ENCODE assay signal across 14 cellular contexts in the genomic region with DNA sequence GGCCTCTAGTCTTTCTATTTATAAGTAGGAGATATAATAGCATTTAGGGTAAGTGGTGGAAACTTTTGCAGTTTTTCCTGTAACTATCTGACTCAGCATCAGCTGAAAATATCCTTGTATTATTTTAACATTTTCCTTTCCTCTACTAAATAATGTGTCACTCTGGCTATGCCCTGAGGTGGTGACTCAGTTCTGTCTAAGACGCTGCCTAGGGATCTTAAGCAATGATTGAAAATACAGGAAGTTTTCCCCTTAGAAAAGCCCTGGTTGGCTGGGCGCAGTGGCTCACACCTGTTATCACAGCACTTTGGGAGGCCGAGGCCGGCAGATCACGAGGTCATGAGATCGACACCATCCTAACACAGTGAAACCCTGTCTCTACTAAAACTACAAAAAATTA. TPM values are rescaled to one million over a fixed set of nuclear protein-coding genes. Genes with fewer than 3 reads are reported as not detected.
A peak's percentile ranks its signal among the peaks of the same experiment; 100 is the strongest.
DNase-seq lines count a peak whose midpoint lies in the region; FAIRE-seq and TF ChIP-seq lines count a peak whose summit lies in the region.
"Had no signal": no experiment of that assay in that cellular context is flagged by ENCODE, and none has a peak within 500 bp of the region (broad histone marks: within the 10 kb centered on the region; RNA-seq: fewer than 3 reads in every experiment).

No MANE protein-coding gene starts in this region.

- H3K27me3 ChIP-seq in breast epithelium, result no peaks in the 10 kb centered on the region

- H3K27ac Mint-ChIP-seq in MCF 10A (ENCODE audit: low read depth, unreplicated experiment), result no peak overlapping the region
- H3K27ac Mint-ChIP-seq in mesothelial cell of epicardium, result no peak overlapping the region
- H3K27ac Mint-ChIP-seq: activated CD4-positive, alpha-beta T cell treated with anti-CD3 and anti-CD28 coated beads, Interleukin-2, amount 10 ng/mL, durations not matched to agents 7 days and 5 days; dendritic cell treated with granulocyte-macrophage colony-stimulating factor and Interleukin-4, amounts not matched to agents 40 ng/mL and 50 ng/mL, for 4 days had no signal

- BruUV-seq in MCF 10A (replicated peaks; lab: Mats Ljungman, UMichigan), result no TSS peak

- POLR2A ChIA-PET in MCF 10A (lab: Yijun Ruan, JAX), result no interaction called here

- DNase-seq in MCF 10A (ENCODE audit: unreplicated experiment), result peak; percentile 71
- no peak for DNase-seq in breast epithelium (ENCODE audit: low spot score in 2 of 2)
- peak; percentile 19 to 74 for DNase-seq in SW 1271 (lab: John Stamatoyannopoulos, UW)
- peak; percentile 84 for DNase-seq in fibroblast of mammary gland (ENCODE audit: low read depth)
- peak; percentile 39 for DNase-seq in urothelium cell line (ENCODE audit: low spot score)
- DNase-seq in NCI-H345 treated with DMSO at 0.1 percent for 48 hours (lab: John Stamatoyannopoulos, UW; ENCODE audit: unreplicated experiment), result no peak
- DNase-seq in stimulated activated naive CD4-positive, alpha-beta T cell treated with Interleukin-2 at 50 U/mL for 16 hours (lab: John Stamatoyannopoulos, UW), result no peak
- no peak for DNase-seq in mesothelial cell of epicardium (ENCODE audit: low spot score in 2 of 2, unreplicated experiment in 2 of 2)
- DNase-seq: activated CD4-positive, alpha-beta T cell treated with anti-CD3 and anti-CD28 coated beads, Interleukin-2, amount 10 ng/mL, durations not matched to agents 7 days and 5 days; Kasumi-1; small intestine had no signal

- no peak overlapping the region for H3K4me3 Mint-ChIP-seq in MCF 10A (ENCODE audit: unreplicated experiment)
- H3K4me3 Mint-ChIP-seq in mesothelial cell of epicardium, result no peak overlapping the region
- H3K4me3 Mint-ChIP-seq: activated CD4-positive, alpha-beta T cell treated with anti-CD3 and anti-CD28 coated beads, Interleukin-2, amount 10 ng/mL, durations not matched to agents 7 days and 5 days; dendritic cell treated with granulocyte-macrophage colony-stimulating factor and Interleukin-4, amounts not matched to agents 40 ng/mL and 50 ng/mL, for 4 days had no signal

- H3K36me3 ChIP-seq in breast epithelium, result no peaks in the 10 kb centered on the region

- H3K9me3 Mint-ChIP-seq in MCF 10A (ENCODE audit: unreplicated experiment) (no peaks in the 10 kb centered on the region), mesothelial cell of epicardium (no peaks in the 10 kb centered on the region)
- H3K9me3 Mint-ChIP-seq: activated CD4-positive, alpha-beta T cell treated with anti-CD3 and anti-CD28 coated beads, Interleukin-2, amount 10 ng/mL, durations not matched to agents 7 days and 5 days; dendritic cell treated with granulocyte-macrophage colony-stimulating factor and Interleukin-4, amounts not matched to agents 40 ng/mL and 50 ng/mL, for 4 days had no signal

- H3K36me3 Mint-ChIP-seq in MCF 10A (ENCODE audit: insufficient read depth, unreplicated experiment) (no peaks in the 10 kb centered on the region), mesothelial cell of epicardium (no peaks in the 10 kb centered on the region)

- no peak for FAIRE-seq in urothelium cell line (lab: Jason Lieb, UNC)
- FAIRE-seq: G401.6, small intestine had no signal

- no peaks in the 10 kb centered on the region for H3K4me1 ChIP-seq in breast epithelium

- H3K27me3 Mint-ChIP-seq in MCF 10A (ENCODE audit: insufficient read depth, unreplicated experiment) (peaks cover 53% of the 10 kb centered on the region), mesothelial cell of epicardium (ENCODE audit: low read depth) (no peaks in the 10 kb centered on the region)
- H3K27me3 Mint-ChIP-seq: activated CD4-positive, alpha-beta T cell treated with anti-CD3 and anti-CD28 coated beads, Interleukin-2, amount 10 ng/mL, durations not matched to agents 7 days and 5 days had no signal

- H3K4me3 ChIP-seq in breast epithelium (no peak overlapping the region), fibroblast of mammary gland (ENCODE audit: control insufficient read depth, low read depth, low read length) (no peak overlapping the region)

- CTCF ChIA-PET in MCF 10A (lab: Yijun Ruan, JAX), result interaction anchor here (1.1 to 1.6 kb wide), 2 partner anchors 10 to 57 kb away, joined by 4 to 5 read pairs; no protein-coding TSS in a partner anchor

- H3K4me1 Mint-ChIP-seq in MCF 10A (ENCODE audit: insufficient read depth, unreplicated experiment), result no peaks in the 10 kb centered on the region
- H3K4me1 Mint-ChIP-seq in mesothelial cell of epicardium, result no peaks in the 10 kb centered on the region
- H3K4me1 Mint-ChIP-seq: activated CD4-positive, alpha-beta T cell treated with anti-CD3 and anti-CD28 coated beads, Interleukin-2, amount 10 ng/mL, durations not matched to agents 7 days and 5 days had no signal

- intact Hi-C loops in MCF 10A (cut with micrococcal nuclease), result no loop called here
- intact Hi-C loops in breast epithelium (cut with DNase I; ENCODE audit: low total_unique reads), result no loop called here

- no peak for TF ChIP-seq POLR2A in breast epithelium (IDR thresholded peaks at IDR 0.05)

- TF ChIP-seq CTCF in MCF 10A (IDR thresholded peaks at IDR 0.05; ENCODE audit: unreplicated experiment) (no peak), breast epithelium (IDR thresholded peaks at IDR 0.05) (no peak), fibroblast of mammary gland (conservative IDR thresholded peaks at IDR 0.05; ENCODE audit: control insufficient read depth, insufficient read depth, low read depth, low read length) (no peak), mesothelial cell of epicardium (IDR thresholded peaks at IDR 0.05; ENCODE audit: unreplicated experiment) (no peak)

- H3K9me3 ChIP-seq in breast epithelium, result no peaks in the 10 kb centered on the region

- no peak overlapping the region for H3K27ac ChIP-seq in breast epithelium
- H3K27ac ChIP-seq: 22Rv1 had no signal

RNA-seq across cellular contexts. Expression of a gene that starts 9.3 kb away (rescaled TPM):
- not detected in 2 replicates for total RNA-seq in MCF 10A (2022)
- total RNA-seq in breast epithelium, result 1 to 10 TPM; 4.3 to 7.2 (median 4.6) TPM
- 45.2 to 51.3 TPM (median 48.0 TPM) in 3 replicates for total RNA-seq in mesothelial cell of epicardium
- total RNA-seq: activated CD4-positive, alpha-beta T cell treated with anti-CD3 and anti-CD28 coated beads, Interleukin-2, amount 10 ng/mL, durations not matched to agents 7 days and 5 days had no signal

Comparison
In these comparisons a context has a peak if more than half of its experiments do, and no peak if none do; other contexts are left out.
1. DNase-seq: peak in MCF 10A (single experiment), SW 1271 (2 of 2), fibroblast of mammary gland (single experiment) and urothelium cell line (single experiment); none in breast epithelium (0 of 2), NCI-H345 treated with DMSO at 0.1 percent for 48 hours (single experiment), stimulated activated naive CD4-positive, alpha-beta T cell treated with Interleukin-2 at 50 U/mL for 16 hours (single experiment) and mesothelial cell of epicardium (0 of 2).